39 cellular contexts compared by ENCODE assay signal in genomic region chr12:21257172-21257571, GRCh38.
"Had no signal": no experiment of that assay in that cellular context is flagged by ENCODE, and none has a peak within 500 bp of the region (broad histone marks: within the 10 kb centered on the region; RNA-seq: fewer than 3 reads in every experiment).

No MANE protein-coding gene starts in this region.

- H3K27ac ChIP-seq: ascending aorta, cardiac muscle cell, VCaP had no signal

- H3K27ac Mint-ChIP-seq: activated CD4-positive, alpha-beta memory T cell treated with anti-CD3 and anti-CD28 coated beads, Interleukin-2, amount 10 ng/mL, durations not matched to agents 7 days and 5 days; activated CD4-positive, alpha-beta T cell treated with anti-CD3 and anti-CD28 coated beads for 36 hours; activated CD4-positive, alpha-beta T cell treated with anti-CD3 and anti-CD28 coated beads, Interleukin-2, amount 10 ng/mL, durations not matched to agents 7 days and 5 days; activated CD8-positive, alpha-beta memory T cell treated with anti-CD3 and anti-CD28 coated beads, Interleukin-2, amount 10 ng/mL, durations not matched to agents 7 days and 5 days; activated CD8-positive, alpha-beta T cell treated with anti-CD3 and anti-CD28 coated beads, Interleukin-2, amount 10 ng/mL, durations not matched to agents 7 days and 5 days; activated naive CD4-positive, alpha-beta T cell treated with anti-CD3 and anti-CD28 coated beads, Interleukin-2, amount 10 ng/mL, durations not matched to agents 7 days and 5 days; activated naive CD4-positive, alpha-beta T cell treated with anti-CD3 and anti-CD28 coated beads, Interleukin-2, amount 50 U/mL, for 24 hours; activated naive CD8-positive, alpha-beta T cell; activated naive CD8-positive, alpha-beta T cell treated with anti-CD3 and anti-CD28 coated beads, Interleukin-2, amount 10 ng/mL, durations not matched to agents 7 days and 5 days; activated naive CD8-positive, alpha-beta T cell treated with anti-CD3 and anti-CD28 coated beads, Interleukin-2, amount 50 U/mL, for 24 hours; activated T-cell treated with anti-CD3 and anti-CD28 coated beads, Interleukin-2, amount 50 U/mL, for 24 hours; activated T-helper 2 cell treated with anti-CD3 and anti-CD28 coated beads, Interferon-gamma antibody, Interleukin-2, Interleukin-4, amounts not matched to agents 10 μg/mL and 5 μg/mL and 100 μg/mL, durations not matched to agents 14 hours and 24 hours and 36 hours; brain; T-helper 1 cell treated with Interleukin-12 subunit alpha and Interleukin-12 subunit beta and Interleukin-4 antibody, amounts not matched to agents 30 μg/mL and 1 μg/mL, for 36 hours; T-helper 2 cell treated with Interferon-gamma antibody and Interleukin-4, amounts not matched to agents 5 μg/mL and 100 μg/mL, for 36 hours had no signal

- H3K4me3 ChIP-seq: ascending aorta, cardiac muscle cell had no signal

- DNase-seq: activated CD4-positive, alpha-beta memory T cell treated with anti-CD3 and anti-CD28 coated beads, Interleukin-2, amount 10 ng/mL, durations not matched to agents 7 days and 5 days; activated CD4-positive, alpha-beta T cell treated with anti-CD3 and anti-CD28 coated beads for 1 hour; activated CD4-positive, alpha-beta T cell treated with anti-CD3 and anti-CD28 coated beads for 36 hours; activated CD4-positive, alpha-beta T cell treated with anti-CD3 and anti-CD28 coated beads for 48 hours; activated CD4-positive, alpha-beta T cell treated with anti-CD3 and anti-CD28 coated beads, Interleukin-2, amount 10 ng/mL, durations not matched to agents 7 days and 5 days; activated CD4-positive, alpha-beta T cell treated with anti-CD3 and anti-CD28 coated beads, Interleukin-2, amount 50 U/mL, for 48 hours; activated CD4-positive, CD25-positive, alpha-beta regulatory T cell; activated CD8-positive, alpha-beta memory T cell treated with anti-CD3 and anti-CD28 coated beads for 24 hours; activated CD8-positive, alpha-beta memory T cell treated with anti-CD3 and anti-CD28 coated beads, Interleukin-2, amount 10 ng/mL, durations not matched to agents 7 days and 5 days; activated CD8-positive, alpha-beta memory T cell treated with anti-CD3 and anti-CD28 coated beads, Interleukin-2, amount 50 U/mL, for 48 hours; activated CD8-positive, alpha-beta T cell treated with anti-CD3 and anti-CD28 coated beads, Interleukin-2, amount 10 ng/mL, durations not matched to agents 7 days and 5 days; activated effector memory CD4-positive, alpha-beta T cell treated with Interleukin-2 at 50 U/mL for 16 hours; activated gamma-delta T cell treated with Interleukin-2 at 50 U/mL for 16 hours; activated naive CD4-positive, alpha-beta T cell; activated naive CD4-positive, alpha-beta T cell treated with anti-CD3 and anti-CD28 coated beads, Interleukin-2, amount 10 ng/mL, durations not matched to agents 7 days and 5 days; activated naive CD8-positive, alpha-beta T cell treated with anti-CD3 and anti-CD28 coated beads, Interleukin-2, amount 10 ng/mL, durations not matched to agents 7 days and 5 days; activated naive CD8-positive, alpha-beta T cell treated with anti-CD3 and anti-CD28 coated beads, Interleukin-2, amount 50 U/mL, for 24 hours; activated T-cell treated with anti-CD3 and anti-CD28 coated beads, Interleukin-2, amount 50 U/mL, for 24 hours; activated T-cell treated with anti-CD3 and anti-CD28 coated beads, Interleukin-2, amount 50 U/mL, for 48 hours; amygdala; anterior cingulate cortex; caudate nucleus; cerebellar nuclear complex; T-helper 1 cell; T-helper 2 cell; T-helper 9 cell had no signal

- H3K27me3 ChIP-seq: ascending aorta, cardiac muscle cell had no signal

- H3K36me3 ChIP-seq: ascending aorta, cardiac muscle cell had no signal

- H3K36me3 Mint-ChIP-seq: activated CD8-positive, alpha-beta memory T cell treated with anti-CD3 and anti-CD28 coated beads, Interleukin-2, amount 10 ng/mL, durations not matched to agents 7 days and 5 days; activated naive CD4-positive, alpha-beta T cell treated with anti-CD3 and anti-CD28 coated beads, Interleukin-2, amount 10 ng/mL, durations not matched to agents 7 days and 5 days; activated naive CD4-positive, alpha-beta T cell treated with anti-CD3 and anti-CD28 coated beads, Interleukin-2, amount 50 U/mL, for 24 hours; activated naive CD8-positive, alpha-beta T cell; activated naive CD8-positive, alpha-beta T cell treated with anti-CD3 and anti-CD28 coated beads, Interleukin-2, amount 10 ng/mL, durations not matched to agents 7 days and 5 days; brain had no signal

- ATAC-seq: activated CD4-positive, alpha-beta T cell treated with anti-CD3 and anti-CD28 coated beads for 36 hours; activated CD4-positive, CD25-positive, alpha-beta regulatory T cell treated with anti-CD3 and anti-CD28 coated beads, Interleukin-2, amount 50 U/mL, for 24 hours; activated CD8-positive, alpha-beta memory T cell treated with anti-CD3 and anti-CD28 coated beads, Interleukin-2, amount 10 ng/mL, durations not matched to agents 7 days and 5 days; activated CD8-positive, alpha-beta T cell treated with anti-CD3 and anti-CD28 coated beads, Interleukin-2, amount 10 ng/mL, durations not matched to agents 7 days and 5 days; activated naive CD8-positive, alpha-beta T cell treated with anti-CD3 and anti-CD28 coated beads, Interleukin-2, amount 50 U/mL, for 24 hours had no signal

- H3K4me1 ChIP-seq: ascending aorta had no signal

- H3K9me3 Mint-ChIP-seq: activated CD4-positive, alpha-beta memory T cell treated with anti-CD3 and anti-CD28 coated beads, Interleukin-2, amount 10 ng/mL, durations not matched to agents 7 days and 5 days; activated CD4-positive, alpha-beta T cell treated with anti-CD3 and anti-CD28 coated beads, Interleukin-2, amount 10 ng/mL, durations not matched to agents 7 days and 5 days; activated T-helper 2 cell treated with anti-CD3 and anti-CD28 coated beads, Interferon-gamma antibody, Interleukin-2, Interleukin-4, amounts not matched to agents 10 μg/mL and 5 μg/mL and 100 μg/mL, durations not matched to agents 14 hours and 24 hours and 36 hours; central memory CD8-positive, alpha-beta T cell; T-helper 1 cell treated with Interleukin-12 subunit alpha and Interleukin-12 subunit beta and Interleukin-4 antibody, amounts not matched to agents 30 μg/mL and 1 μg/mL, for 36 hours; T-helper 2 cell treated with Interferon-gamma antibody and Interleukin-4, amounts not matched to agents 5 μg/mL and 100 μg/mL, for 36 hours had no signal

- H3K27me3 Mint-ChIP-seq: activated CD4-positive, alpha-beta memory T cell treated with anti-CD3 and anti-CD28 coated beads, Interleukin-2, amount 10 ng/mL, durations not matched to agents 7 days and 5 days; activated CD4-positive, alpha-beta T cell treated with anti-CD3 and anti-CD28 coated beads, Interleukin-2, amount 10 ng/mL, durations not matched to agents 7 days and 5 days; activated naive CD4-positive, alpha-beta T cell treated with anti-CD3 and anti-CD28 coated beads, Interleukin-2, amount 10 ng/mL, durations not matched to agents 7 days and 5 days; activated naive CD8-positive, alpha-beta T cell; central memory CD8-positive, alpha-beta T cell had no signal

- H3K4me1 Mint-ChIP-seq: activated CD4-positive, alpha-beta memory T cell treated with anti-CD3 and anti-CD28 coated beads, Interleukin-2, amount 10 ng/mL, durations not matched to agents 7 days and 5 days; activated CD4-positive, alpha-beta T cell treated with anti-CD3 and anti-CD28 coated beads for 36 hours; activated CD4-positive, alpha-beta T cell treated with anti-CD3 and anti-CD28 coated beads, Interleukin-2, amount 10 ng/mL, durations not matched to agents 7 days and 5 days; activated CD8-positive, alpha-beta memory T cell treated with anti-CD3 and anti-CD28 coated beads, Interleukin-2, amount 10 ng/mL, durations not matched to agents 7 days and 5 days; activated naive CD4-positive, alpha-beta T cell treated with anti-CD3 and anti-CD28 coated beads, Interleukin-2, amount 10 ng/mL, durations not matched to agents 7 days and 5 days; activated naive CD4-positive, alpha-beta T cell treated with anti-CD3 and anti-CD28 coated beads, Interleukin-2, amount 50 U/mL, for 24 hours; activated naive CD8-positive, alpha-beta T cell treated with anti-CD3 and anti-CD28 coated beads, Interleukin-2, amount 10 ng/mL, durations not matched to agents 7 days and 5 days; activated naive CD8-positive, alpha-beta T cell treated with anti-CD3 and anti-CD28 coated beads, Interleukin-2, amount 50 U/mL, for 24 hours; brain; central memory CD8-positive, alpha-beta T cell had no signal

- FAIRE-seq: bronchial epithelial cell, TTC549 had no signal

- H3K4me3 Mint-ChIP-seq: activated CD4-positive, alpha-beta memory T cell treated with anti-CD3 and anti-CD28 coated beads, Interleukin-2, amount 10 ng/mL, durations not matched to agents 7 days and 5 days; activated CD4-positive, alpha-beta T cell treated with anti-CD3 and anti-CD28 coated beads for 36 hours; activated CD4-positive, alpha-beta T cell treated with anti-CD3 and anti-CD28 coated beads, Interleukin-2, amount 10 ng/mL, durations not matched to agents 7 days and 5 days; activated CD8-positive, alpha-beta memory T cell treated with anti-CD3 and anti-CD28 coated beads, Interleukin-2, amount 10 ng/mL, durations not matched to agents 7 days and 5 days; activated CD8-positive, alpha-beta T cell treated with anti-CD3 and anti-CD28 coated beads, Interleukin-2, amount 10 ng/mL, durations not matched to agents 7 days and 5 days; activated naive CD4-positive, alpha-beta T cell treated with anti-CD3 and anti-CD28 coated beads, Interleukin-2, amount 10 ng/mL, durations not matched to agents 7 days and 5 days; activated naive CD4-positive, alpha-beta T cell treated with anti-CD3 and anti-CD28 coated beads, Interleukin-2, amount 50 U/mL, for 24 hours; activated naive CD8-positive, alpha-beta T cell; activated naive CD8-positive, alpha-beta T cell treated with anti-CD3 and anti-CD28 coated beads, Interleukin-2, amount 10 ng/mL, durations not matched to agents 7 days and 5 days; activated naive CD8-positive, alpha-beta T cell treated with anti-CD3 and anti-CD28 coated beads, Interleukin-2, amount 50 U/mL, for 24 hours; activated T-cell treated with anti-CD3 and anti-CD28 coated beads, Interleukin-2, amount 50 U/mL, for 24 hours; brain; central memory CD8-positive, alpha-beta T cell; T-helper 1 cell treated with Interleukin-12 subunit alpha and Interleukin-12 subunit beta and Interleukin-4 antibody, amounts not matched to agents 30 μg/mL and 1 μg/mL, for 36 hours; T-helper 2 cell treated with Interferon-gamma antibody and Interleukin-4, amounts not matched to agents 5 μg/mL and 100 μg/mL, for 36 hours had no signal
